In genomic region chr13:100573121-100573520, GRCh38 we compare ENCODE assay signal across 9 cellular contexts. TPM values are rescaled to one million over a fixed set of nuclear protein-coding genes. Genes with fewer than 3 reads are reported as not detected.
A peak's percentile ranks its signal among the peaks of the same experiment; 100 is the strongest.
DNase-seq lines count a peak whose midpoint lies in the region; ATAC-seq, FAIRE-seq and TF ChIP-seq lines count a peak whose summit lies in the region.
"Had no signal": no experiment of that assay in that cellular context is flagged by ENCODE, and none has a peak within 500 bp of the region (broad histone marks: within the 10 kb centered on the region; RNA-seq: fewer than 3 reads in every experiment).

No MANE protein-coding gene starts in this region.

- no peak overlapping the region for H4K5ac ChIP-seq in H1 (ENCODE audit: insufficient read length, low read depth, low read length)

- CTCF ChIA-PET in CD8-positive, alpha-beta T cell (lab: Charles Lee), result interaction anchor here (0.5 to 5.4 kb wide), 35 partner anchors 9 to 918 kb away, joined by 3 to 62 read pairs (median 4); partner anchors contain the start of genes GGACT and TMTC4
- CTCF ChIA-PET in activated CD4-positive, alpha-beta memory T cell treated with anti-CD3 and anti-CD28 coated beads for 36 hours (lab: Charles Lee), result interaction anchor here (0.6 to 5.4 kb wide), 25 partner anchors 9 to 917 kb away, joined by 3 to 105 read pairs (median 4); partner anchors contain the start of genes GGACT, PCCA and TMTC4
- CTCF ChIA-PET in H1 (lab: Charles Lee; ENCODE audit: partially characterized antibody), result interaction anchor here (0.6 to 6.0 kb wide), 44 partner anchors 9 to 995 kb away, joined by 3 to 128 read pairs (median 4); partner anchors contain the start of genes CLYBL and GGACT

- no peak overlapping the region for H3K4me3 Mint-ChIP-seq in CD8-positive, alpha-beta T cell
- no peak overlapping the region for H3K4me3 Mint-ChIP-seq in activated CD4-positive, alpha-beta memory T cell treated with anti-CD3 and anti-CD28 coated beads for 36 hours
- H3K4me3 Mint-ChIP-seq in stimulated activated effector memory CD8-positive, alpha-beta T cell treated with anti-CD3 and anti-CD28 coated beads, Interleukin-12 subunit alpha, Interleukin-12 subunit beta, amount 100 ng/mL, for 72 hours, result no peak overlapping the region
- H3K4me3 Mint-ChIP-seq: activated naive CD8-positive, alpha-beta T cell had no signal

- H4K20me1 ChIP-seq in H1 (replicated peaks in 1 of 2; ENCODE audit: control insufficient read depth in 1 of 2, insufficient read depth in 2 of 2, low read length in 2 of 2), result no peaks in the 10 kb centered on the region

- no peaks in the 10 kb centered on the region for H3K36me3 ChIP-seq in CD8-positive, alpha-beta T cell (ENCODE audit: insufficient read depth, low read length)
- H3K36me3 ChIP-seq in H1 (ENCODE audit: control insufficient read depth in 2 of 4, insufficient read depth in 4 of 4, low read length in 3 of 4) (no peaks in the 10 kb centered on the region), mucosa of descending colon (ENCODE audit: low read depth) (no peaks in the 10 kb centered on the region)

- peak; percentile 85 for TF ChIP-seq CTCF in CD8-positive, alpha-beta T cell (IDR thresholded peaks at IDR 0.05)
- TF ChIP-seq CTCF in H1 (IDR thresholded peaks at IDR 0.05; ENCODE audit: control extremely low read depth in 1 of 3, insufficient read depth in 1 of 3, low read depth in 1 of 3, low read length in 3 of 3), result peak; percentile 6 to 84 (median 80)
- peak; percentile 41 for TF ChIP-seq CTCF in mucosa of descending colon (IDR thresholded peaks at IDR 0.05)

- H3K4ac ChIP-seq in H1 (replicated peaks; ENCODE audit: insufficient read length, low read depth, low read length), result no peak overlapping the region

- intact Hi-C loops in CD8-positive, alpha-beta T cell (cut with DNase I, micrococcal nuclease), result loop anchor here (1.0 to 5.0 kb wide), 5 partner anchors 15 to 554 kb away; partner anchors contain the start of gene GGACT (in 2 of the 2)
- intact Hi-C loops in activated CD4-positive, alpha-beta memory T cell treated with anti-CD3 and anti-CD28 coated beads for 36 hours (cut with micrococcal nuclease), result loop anchor here (1.0 to 5.0 kb wide), 3 partner anchors 15 to 554 kb away; partner anchors contain the start of gene GGACT
- intact Hi-C loops in mucosa of descending colon (cut with DNase I, micrococcal nuclease), result no loop called here

- peak; percentile 76 for FAIRE-seq in H1 (lab: Jason Lieb, UNC)

- POLR2A ChIA-PET in CD8-positive, alpha-beta T cell (lab: Charles Lee), result interaction anchor here (1.1 to 1.7 kb wide), 3 partner anchors 9 to 102 kb away, joined by 3 to 9 read pairs (median 4); partner anchors contain the start of genes GGACT and TMTC4
- POLR2A ChIA-PET in activated CD4-positive, alpha-beta memory T cell treated with anti-CD3 and anti-CD28 coated beads for 36 hours (lab: Charles Lee), result interaction anchor here (0.6 kb wide), 1 partner anchor 16 kb away, joined by 3 read pairs; no protein-coding TSS in a partner anchor
- POLR2A ChIA-PET in H1 (lab: Charles Lee; ENCODE audit: partially characterized antibody), result interaction anchor here (0.7 kb wide), 1 partner anchor 9 kb away, joined by 3 read pairs; no protein-coding TSS in a partner anchor

- no peak overlapping the region for H3K4me2 ChIP-seq in H1 (ENCODE audit: insufficient read depth in 1 of 2, low read depth in 2 of 2, low read length in 2 of 2)

- no peak overlapping the region for H3K18ac ChIP-seq in H1 (ENCODE audit: extremely low read depth, low read length)

- H2BK120ac ChIP-seq in H1 (replicated peaks; ENCODE audit: low read depth, low read length), result no peak overlapping the region

- H3K14ac ChIP-seq in H1 (ENCODE audit: insufficient read length), result no peak overlapping the region

- H3K27me3 ChIP-seq in CD8-positive, alpha-beta T cell (ENCODE audit: insufficient read depth, low read length), result no peaks in the 10 kb centered on the region
- no peaks in the 10 kb centered on the region for H3K27me3 ChIP-seq in H1 (replicated peaks in 1 of 4; ENCODE audit: control insufficient read depth in 3 of 4, extremely low read depth in 1 of 4, insufficient read depth in 3 of 4, low read length in 3 of 4)

- no peaks in the 10 kb centered on the region for H3K9me3 ChIP-seq in CD8-positive, alpha-beta T cell (ENCODE audit: low read length)
- H3K9me3 ChIP-seq in H1 (ENCODE audit: insufficient read depth in 2 of 2, low read depth in 1 of 2, low read length in 1 of 2) (peaks cover 3 to 7% of the 10 kb centered on the region in 2 experiments; a peak in 1 of 4 replicates), mucosa of descending colon (no peaks in the 10 kb centered on the region)

- H3K23ac ChIP-seq in H1 (ENCODE audit: insufficient read length), result no peak overlapping the region

- ATAC-seq in CD8-positive, alpha-beta T cell, result peak; percentile 78
- ATAC-seq in GM19397 (IDR thresholded peaks at IDR 0.05; ENCODE audit: unreplicated experiment) (peak; percentile 90), HG03469 (IDR thresholded peaks at IDR 0.05; ENCODE audit: unreplicated experiment) (peak; percentile 88), mucosa of descending colon (peak; percentile 90)
- ATAC-seq in stimulated activated effector memory CD8-positive, alpha-beta T cell treated with anti-CD3 and anti-CD28 coated beads, Interleukin-12 subunit alpha, Interleukin-12 subunit beta, amount 100 ng/mL, for 72 hours, result peak; percentile 84

- no peak overlapping the region for H3K56ac ChIP-seq in H1 (replicated peaks; ENCODE audit: insufficient read length, low read depth, low read length)

- peak; percentile 23 to 81 (median 72) for DNase-seq in CD8-positive, alpha-beta T cell
- peak; percentile 11 for DNase-seq in NCI-H774 (lab: John Stamatoyannopoulos, UW)
- DNase-seq in activated CD4-positive, alpha-beta memory T cell treated with anti-CD3 and anti-CD28 coated beads for 36 hours, result peak; percentile 78
- DNase-seq in H1 (ENCODE audit: low read depth in 1 of 2, low spot score in 2 of 2), result peak; percentile 19 to 75
- DNase-seq in mucosa of descending colon, result peak in 2 of 3 donors; percentile 61 to 85
- DNase-seq in stimulated activated effector memory CD8-positive, alpha-beta T cell treated with anti-CD3 and anti-CD28 coated beads, Interleukin-12 subunit alpha, Interleukin-12 subunit beta, amount 100 ng/mL, for 72 hours (ENCODE audit: low spot score in 2 of 2), result peak; percentile 60 to 77

- no peak overlapping the region for H3K27ac ChIP-seq in CD8-positive, alpha-beta T cell (ENCODE audit: low read depth, low read length)
- no peak overlapping the region for H3K27ac ChIP-seq in H1 (ENCODE audit: low read depth, low read length)

- TF ChIP-seq EP300 in H1 (IDR thresholded peaks at IDR 0.05; ENCODE audit: borderline replicate concordance in 1 of 2, low read depth in 2 of 2, low read length in 2 of 2), result 0 out of 3 replicates have a peak, but pooled peaks of 1 of the 2 experiments have one; percentile 6

- no peak overlapping the region for H4K8ac ChIP-seq in H1 (ENCODE audit: extremely low read depth, insufficient read depth, low read length)

- H3K4me1 ChIP-seq in CD8-positive, alpha-beta T cell (ENCODE audit: insufficient read depth, low read length), result no peaks in the 10 kb centered on the region
- H3K4me1 ChIP-seq in H1 (replicated peaks in 1 of 4; ENCODE audit: control insufficient read depth in 3 of 4, insufficient read depth in 4 of 4, low read length in 3 of 4), result no peaks in the 10 kb centered on the region
- H3K4me1 ChIP-seq in mucosa of descending colon (ENCODE audit: low read depth), result no peaks in the 10 kb centered on the region

- no peak overlapping the region for H2BK20ac ChIP-seq in H1 (ENCODE audit: low read length)

- H3K79me1 ChIP-seq in H1 (ENCODE audit: low read depth, low read length), result no peaks in the 10 kb centered on the region; the same call in 1 of the 2 replicates

- no peak for TF ChIP-seq POLR2A in H1 (IDR thresholded peaks at IDR 0.05; ENCODE audit: control extremely low read depth in 1 of 2, low read depth in 2 of 2, low read length in 2 of 2)

- H3K9me3 Mint-ChIP-seq in CD8-positive, alpha-beta T cell, result no peaks in the 10 kb centered on the region
- no peaks in the 10 kb centered on the region for H3K9me3 Mint-ChIP-seq in activated CD4-positive, alpha-beta memory T cell treated with anti-CD3 and anti-CD28 coated beads for 36 hours
- no peaks in the 10 kb centered on the region for H3K9me3 Mint-ChIP-seq in stimulated activated effector memory CD8-positive, alpha-beta T cell treated with anti-CD3 and anti-CD28 coated beads, Interleukin-12 subunit alpha, Interleukin-12 subunit beta, amount 100 ng/mL, for 72 hours

- WGBS in H1 (ENCODE audit: extremely low coverage in 1 of 2, insufficient coverage in 1 of 2, insufficient read length in 1 of 2, insufficient replicate concordance in 2 of 2, low coverage in 1 of 2, low lambda C conversion rate in 2 of 2, missing lambda C conversion rate in 1 of 2), 2 experiments, result 52% methylated on average over 2 of the region's 2 CpGs; no CpG with 5 or more reads in 1 of the 2 experiments

- H2AFZ ChIP-seq in H1 (ENCODE audit: low read length), result no peak overlapping the region

- H2BK12ac ChIP-seq in H1 (ENCODE audit: low read depth, low read length), result no peak overlapping the region

- no peak overlapping the region for H2BK15ac ChIP-seq in H1 (ENCODE audit: low read length)

- no peaks in the 10 kb centered on the region for H3K23me2 ChIP-seq in H1 (ENCODE audit: low read depth, low read length)

- H3K79me2 ChIP-seq in H1 (ENCODE audit: control insufficient read depth in 1 of 2, insufficient read depth in 2 of 2, low read length in 2 of 2), result no peaks in the 10 kb centered on the region

- H3K4me3 ChIP-seq in CD8-positive, alpha-beta T cell (ENCODE audit: low read depth, low read length), result no peak overlapping the region
- H3K4me3 ChIP-seq in H1 (ENCODE audit: extremely low read depth in 1 of 4, insufficient read depth in 2 of 4, low read depth in 3 of 4, low read length in 4 of 4), result no peak overlapping the region
- no peak overlapping the region for H3K4me3 ChIP-seq in mucosa of descending colon

- H4K91ac ChIP-seq in H1 (replicated peaks; ENCODE audit: insufficient read length, low read length), result no peak overlapping the region

- no peaks in the 10 kb centered on the region for H3K27me3 Mint-ChIP-seq in CD8-positive, alpha-beta T cell (ENCODE audit: low read depth)
- no peaks in the 10 kb centered on the region for H3K27me3 Mint-ChIP-seq in activated CD4-positive, alpha-beta memory T cell treated with anti-CD3 and anti-CD28 coated beads for 36 hours
- H3K27me3 Mint-ChIP-seq: activated naive CD8-positive, alpha-beta T cell had no signal

- H3K9ac ChIP-seq in H1 (replicated peaks in 1 of 4; ENCODE audit: extremely low read depth in 1 of 4, low read depth in 3 of 4, low read length in 3 of 4), result no peak overlapping the region

- H3K4me1 Mint-ChIP-seq in CD8-positive, alpha-beta T cell (ENCODE audit: low read depth), result peaks cover 13% of the 10 kb centered on the region
- H3K4me1 Mint-ChIP-seq in activated CD4-positive, alpha-beta memory T cell treated with anti-CD3 and anti-CD28 coated beads for 36 hours (ENCODE audit: low read depth), result peaks cover 12% of the 10 kb centered on the region
- peaks cover 20% of the 10 kb centered on the region for H3K4me1 Mint-ChIP-seq in stimulated activated effector memory CD8-positive, alpha-beta T cell treated with anti-CD3 and anti-CD28 coated beads, Interleukin-12 subunit alpha, Interleukin-12 subunit beta, amount 100 ng/mL, for 72 hours

- H2BK5ac ChIP-seq in H1 (ENCODE audit: low read depth, low read length), result no peak overlapping the region

- TF ChIP-seq RAD21 in H1 (IDR thresholded peaks at IDR 0.05 in 1 of 2, conservative IDR thresholded peaks at IDR 0.05 in 1 of 2; ENCODE audit: low read depth in 2 of 2, low read length in 2 of 2), result peak; percentile 73 to 81

- H2AK5ac ChIP-seq in H1 (ENCODE audit: low read depth, low read length), result no peak overlapping the region

- H3K27ac Mint-ChIP-seq in CD8-positive, alpha-beta T cell, result no peak overlapping the region
- H3K27ac Mint-ChIP-seq in activated CD4-positive, alpha-beta memory T cell treated with anti-CD3 and anti-CD28 coated beads for 36 hours, result no peak overlapping the region
- no peak overlapping the region for H3K27ac Mint-ChIP-seq in stimulated activated effector memory CD8-positive, alpha-beta T cell treated with anti-CD3 and anti-CD28 coated beads, Interleukin-12 subunit alpha, Interleukin-12 subunit beta, amount 100 ng/mL, for 72 hours
- H3K27ac Mint-ChIP-seq: activated naive CD8-positive, alpha-beta T cell had no signal

- peaks cover 8% of the 10 kb centered on the region for H3K36me3 Mint-ChIP-seq in CD8-positive, alpha-beta T cell
- H3K36me3 Mint-ChIP-seq in activated CD4-positive, alpha-beta memory T cell treated with anti-CD3 and anti-CD28 coated beads for 36 hours, result no peaks in the 10 kb centered on the region
- no peaks in the 10 kb centered on the region for H3K36me3 Mint-ChIP-seq in stimulated activated effector memory CD8-positive, alpha-beta T cell treated with anti-CD3 and anti-CD28 coated beads, Interleukin-12 subunit alpha, Interleukin-12 subunit beta, amount 100 ng/mL, for 72 hours

RNA-seq across cellular contexts. Expression of gene GGACT, which starts 15.5 kb away (rescaled TPM):
- 1 to 10 TPM in 1 of 2 experiments, under 1 TPM in 1; 0.98 to 1.1 TPM for total RNA-seq in CD8-positive, alpha-beta T cell
- total RNA-seq in activated CD4-positive, alpha-beta memory T cell treated with anti-CD3 and anti-CD28 coated beads for 36 hours, result 1 to 10 TPM; 5.8 to 7.0 TPM
- 0.77 and 1.5 TPM in 2 replicates for total RNA-seq in H1 (2021; fragmentation: NEBNext Ultra II Directional; extraction: Animal tissue kit (Norgen Biotek cat#: 25700))
- polyA plus RNA-seq in H1 (2011; rRNA removed), result 1.1 TPM in 2 replicates
- 0.89 TPM for polyA plus RNA-seq in H1 (2011; cell fraction: cytosol; rRNA removed)
- 0.63 TPM for polyA plus RNA-seq in H1 (2011; cell fraction: nucleus; rRNA removed)
- 1.1 to 2.6 TPM (median 1.7 TPM) in 4 replicates for polyA plus RNA-seq in H1 (2012, experiment 1 of 2)
- polyA plus RNA-seq in H1 (2012, experiment 2 of 2), result 2.7 TPM
- polyA plus RNA-seq in H1 (2013, experiment 1 of 2), result 1.1 TPM
- polyA plus RNA-seq in H1 (2013, experiment 2 of 2), result 1.1 TPM
- 0.35 and 1.00 TPM in 2 replicates for polyA minus RNA-seq in H1 (2011; rRNA and poly(A)+ RNA removed)
- not detected for polyA minus RNA-seq in H1 (2011; cell fraction: cytosol; rRNA and poly(A)+ RNA removed)
- polyA minus RNA-seq in H1 (2011; cell fraction: nucleus; rRNA and poly(A)+ RNA removed), result 1.00 TPM
- total RNA-seq in mucosa of descending colon, result 1 to 10 TPM; 4.8 to 9.2 (median 7.8) TPM

Comparison
In these comparisons a context has a peak if more than half of its experiments do, and no peak if none do; other contexts are left out.
1. DNase-seq: peak in every context shown above with its lines; median percentile 78 in activated CD4-positive, alpha-beta memory T cell treated with anti-CD3 and anti-CD28 coated beads for 36 hours; 73 in mucosa of descending colon; 72 in CD8-positive, alpha-beta T cell; 68 in stimulated activated effector memory CD8-positive, alpha-beta T cell treated with anti-CD3 and anti-CD28 coated beads, Interleukin-12 subunit alpha, Interleukin-12 subunit beta, amount 100 ng/mL, for 72 hours; 47 in H1; 11 in NCI-H774.
2. intact Hi-C loops: an anchor here in CD8-positive, alpha-beta T cell (1.0 to 5.0 kb wide) and activated CD4-positive, alpha-beta memory T cell treated with anti-CD3 and anti-CD28 coated beads for 36 hours (1.0 to 5.0 kb wide); none called in mucosa of descending colon.